Comparison of ENCODE assay signal across 8 cellular contexts in genomic region chr11:117907276-117908110, GRCh38. TPM values are rescaled to one million over a fixed set of nuclear protein-coding genes. Genes with fewer than 3 reads are reported as not detected.
A peak's percentile ranks its signal among the peaks of the same experiment; 100 is the strongest.
DNase-seq lines count a peak whose midpoint lies in the region; FAIRE-seq and TF ChIP-seq lines count a peak whose summit lies in the region.

No MANE protein-coding gene starts in this region.

- POLR2A ChIA-PET in activated CD4-positive, alpha-beta memory T cell treated with anti-CD3 and anti-CD28 coated beads, Interleukin-2, amount 10 ng/mL, durations not matched to agents 7 days and 5 days (lab: Charles Lee): interaction anchor here (1.0 kb wide), 3 partner anchors 10 to 79 kb away, joined by 3 to 4 read pairs (median 3); partner anchors contain the start of gene IL10RA
- POLR2A ChIA-PET in H1 (lab: Charles Lee; ENCODE audit: partially characterized antibody): interaction anchor here (1.0 kb wide), 1 partner anchor 31 kb away, joined by 3 read pairs; the partner anchor contains the start of gene FXYD6

- H3K4me3 Mint-ChIP-seq in CD14-positive monocyte (peak overlapping the region; percentile 59), HFFc6 (0 out of 2 replicates have a peak overlapping the region, but pooled peaks have one; percentile 13)
- H3K4me3 Mint-ChIP-seq in activated CD4-positive, alpha-beta memory T cell treated with anti-CD3 and anti-CD28 coated beads, Interleukin-2, amount 10 ng/mL, durations not matched to agents 7 days and 5 days: peak overlapping the region; percentile 48

- no peak overlapping the region for H3K23ac ChIP-seq in H1 (ENCODE audit: insufficient read length)

- peak overlapping the region; percentile 9 for H4K91ac ChIP-seq in H1 (replicated peaks; ENCODE audit: insufficient read length, low read length)

- no peak overlapping the region for H4K8ac ChIP-seq in H1 (ENCODE audit: extremely low read depth, insufficient read depth, low read length)

- peak overlapping the region; percentile 2 to 34 (median 12); a peak in 4 of 8 replicates for H3K4me3 ChIP-seq in H1 (ENCODE audit: extremely low read depth in 1 of 4, insufficient read depth in 2 of 4, low read depth in 3 of 4, low read length in 4 of 4)

- no peaks in the 10 kb centered on the region for H3K79me1 ChIP-seq in H1 (ENCODE audit: low read depth, low read length)

- H3K27ac Mint-ChIP-seq in CD14-positive monocyte (peak overlapping the region; percentile 72 to 88 (median 85)), HFFc6 (no peak overlapping the region; the same call in 1 of the 2 replicates)
- peak overlapping the region; percentile 50 for H3K27ac Mint-ChIP-seq in activated CD4-positive, alpha-beta memory T cell treated with anti-CD3 and anti-CD28 coated beads, Interleukin-2, amount 10 ng/mL, durations not matched to agents 7 days and 5 days

- peak overlapping the region; percentile 8; the same call in 1 of the 2 replicates for H2BK5ac ChIP-seq in H1 (ENCODE audit: low read depth, low read length)

- 0 out of 2 replicates have a peak overlapping the region, but pooled peaks have one; percentile 43 for H2AFZ ChIP-seq in H1 (ENCODE audit: low read length)

- WGBS in H1 (ENCODE audit: extremely low coverage in 1 of 2, insufficient coverage in 1 of 2, insufficient read length in 1 of 2, insufficient replicate concordance in 2 of 2, low coverage in 1 of 2, low lambda C conversion rate in 2 of 2, missing lambda C conversion rate in 1 of 2), 2 experiments: 37% methylated on average over 24 of the region's 24 CpGs; no CpG with 5 or more reads in 1 of the 2 experiments

- H3K14ac ChIP-seq in H1 (ENCODE audit: insufficient read length): no peak overlapping the region

- no peaks in the 10 kb centered on the region for H3K36me3 ChIP-seq in H1 (ENCODE audit: control insufficient read depth in 2 of 4, insufficient read depth in 4 of 4, low read length in 3 of 4)

- H2AK5ac ChIP-seq in H1 (ENCODE audit: low read depth, low read length): peak overlapping the region; percentile 72; the same call in 1 of the 2 replicates

- TF ChIP-seq CTCF in CD14-positive monocyte (IDR thresholded peaks at IDR 0.05) (no peak), HFFc6 (IDR thresholded peaks at IDR 0.05) (no peak), H1 (IDR thresholded peaks at IDR 0.05; ENCODE audit: control extremely low read depth in 1 of 3, insufficient read depth in 1 of 3, low read depth in 1 of 3, low read length in 3 of 3) (no peak)

- no peaks in the 10 kb centered on the region for H4K20me1 ChIP-seq in H1 (replicated peaks in 1 of 2; ENCODE audit: control insufficient read depth in 1 of 2, insufficient read depth in 2 of 2, low read length in 2 of 2)

- TF ChIP-seq EP300 in H1 (IDR thresholded peaks at IDR 0.05; ENCODE audit: borderline replicate concordance in 1 of 2, low read depth in 2 of 2, low read length in 2 of 2): no peak

- peaks cover 3% of the 10 kb centered on the region; the same call in 1 of the 2 replicates for H3K23me2 ChIP-seq in H1 (ENCODE audit: low read depth, low read length)

- no peak overlapping the region for H2BK120ac ChIP-seq in H1 (replicated peaks; ENCODE audit: low read depth, low read length)

- no peak overlapping the region for H3K4ac ChIP-seq in H1 (replicated peaks; ENCODE audit: insufficient read length, low read depth, low read length)

- H3K27me3 Mint-ChIP-seq in CD14-positive monocyte (ENCODE audit: low read depth in 3 of 3) (peaks cover 1 to 4% (median 4%) of the 10 kb centered on the region in 3 donors), HFFc6 (ENCODE audit: insufficient read depth) (peaks cover 24% of the 10 kb centered on the region)
- H3K27me3 Mint-ChIP-seq in activated CD4-positive, alpha-beta memory T cell treated with anti-CD3 and anti-CD28 coated beads, Interleukin-2, amount 10 ng/mL, durations not matched to agents 7 days and 5 days: peaks cover under 1% of the 10 kb centered on the region

- TF ChIP-seq RAD21 in H1 (IDR thresholded peaks at IDR 0.05 in 1 of 2, conservative IDR thresholded peaks at IDR 0.05 in 1 of 2; ENCODE audit: low read depth in 2 of 2, low read length in 2 of 2): no peak

- H3K9ac ChIP-seq in H1 (replicated peaks in 1 of 4; ENCODE audit: extremely low read depth in 1 of 4, low read depth in 3 of 4, low read length in 3 of 4): no peak overlapping the region

- no peak overlapping the region for H3K56ac ChIP-seq in H1 (replicated peaks; ENCODE audit: insufficient read length, low read depth, low read length)

- H2BK12ac ChIP-seq in H1 (ENCODE audit: low read depth, low read length): peak overlapping the region; percentile 51

- peak overlapping the region; percentile 63 to 66 for H3K4me2 ChIP-seq in H1 (ENCODE audit: insufficient read depth in 1 of 2, low read depth in 2 of 2, low read length in 2 of 2)

- H3K4me1 Mint-ChIP-seq in CD14-positive monocyte: peaks cover 16% of the 10 kb centered on the region
- peaks cover 11% of the 10 kb centered on the region for H3K4me1 Mint-ChIP-seq in HFFc6 (ENCODE audit: low read depth)
- H3K4me1 Mint-ChIP-seq in activated CD4-positive, alpha-beta memory T cell treated with anti-CD3 and anti-CD28 coated beads, Interleukin-2, amount 10 ng/mL, durations not matched to agents 7 days and 5 days: peaks cover 12% of the 10 kb centered on the region

- H3K18ac ChIP-seq in H1 (ENCODE audit: extremely low read depth, low read length): no peak overlapping the region; the same call in 1 of the 2 replicates

- peaks cover 0 to 12% (median 3%) of the 10 kb centered on the region in 4 experiments; a peak in 5 of 7 replicates for H3K4me1 ChIP-seq in H1 (replicated peaks in 1 of 4; ENCODE audit: control insufficient read depth in 3 of 4, insufficient read depth in 4 of 4, low read length in 3 of 4)

- no peaks in the 10 kb centered on the region for H3K27me3 ChIP-seq in H1 (replicated peaks in 1 of 4; ENCODE audit: control insufficient read depth in 3 of 4, extremely low read depth in 1 of 4, insufficient read depth in 3 of 4, low read length in 3 of 4)

- no peaks in the 10 kb centered on the region for H3K9me3 ChIP-seq in H1 (ENCODE audit: insufficient read depth in 2 of 2, low read depth in 1 of 2, low read length in 1 of 2)

- TF ChIP-seq POLR2A in H1 (IDR thresholded peaks at IDR 0.05; ENCODE audit: control extremely low read depth in 1 of 2, low read depth in 2 of 2, low read length in 2 of 2): no peak

- no peak overlapping the region for H2BK15ac ChIP-seq in H1 (ENCODE audit: low read length)

- no peak for FAIRE-seq in H1 (lab: Jason Lieb, UNC)

- no peak overlapping the region for H2BK20ac ChIP-seq in H1 (ENCODE audit: low read length)

- H3K36me3 Mint-ChIP-seq in CD14-positive monocyte (peaks cover 0 to 1% of the 10 kb centered on the region in 2 donors), HFFc6 (ENCODE audit: low read depth) (no peaks in the 10 kb centered on the region)
- H3K36me3 Mint-ChIP-seq in activated CD4-positive, alpha-beta memory T cell treated with anti-CD3 and anti-CD28 coated beads, Interleukin-2, amount 10 ng/mL, durations not matched to agents 7 days and 5 days (ENCODE audit: low read depth): no peaks in the 10 kb centered on the region

- H3K9me3 Mint-ChIP-seq in CD14-positive monocyte (no peaks in the 10 kb centered on the region), HFFc6 (no peaks in the 10 kb centered on the region)
- no peaks in the 10 kb centered on the region for H3K9me3 Mint-ChIP-seq in activated CD4-positive, alpha-beta memory T cell treated with anti-CD3 and anti-CD28 coated beads, Interleukin-2, amount 10 ng/mL, durations not matched to agents 7 days and 5 days

- DNase-seq in CD14-positive monocyte (ENCODE audit: low spot score): peak; percentile 92
- DNase-seq in HFFc6: peak; percentile 90
- DNase-seq in NCI-H774 (lab: John Stamatoyannopoulos, UW): peak; percentile 99
- DNase-seq in activated CD4-positive, alpha-beta memory T cell treated with anti-CD3 and anti-CD28 coated beads, Interleukin-2, amount 10 ng/mL, durations not matched to agents 7 days and 5 days: peak; percentile 82
- DNase-seq in H1 (ENCODE audit: low read depth in 1 of 2, low spot score in 2 of 2): peak; percentile 64 to 92
- peak; percentile 58 for DNase-seq in medulla oblongata (ENCODE audit: extremely low spot score)
- DNase-seq in stimulated activated CD8-positive, alpha-beta memory T cell treated with anti-CD3 and anti-CD28 coated beads, Interleukin-15, amount 100 ng/mL, for 1 hour (ENCODE audit: low read depth): peak; percentile 15
- DNase-seq in cerebellum (ENCODE audit: low spot score): no peak

- H4K5ac ChIP-seq in H1 (ENCODE audit: insufficient read length, low read depth, low read length): no peak overlapping the region

- no peaks in the 10 kb centered on the region for H3K79me2 ChIP-seq in H1 (ENCODE audit: control insufficient read depth in 1 of 2, insufficient read depth in 2 of 2, low read length in 2 of 2)

- intact Hi-C loops in CD14-positive monocyte (cut with micrococcal nuclease): loop anchor here in 1 of 2 donors (10.0 kb wide), 1 partner anchor 53 kb away; no protein-coding TSS in a partner anchor

- H3K27ac ChIP-seq in H1 (ENCODE audit: low read depth, low read length): no peak overlapping the region

- CTCF ChIA-PET in activated CD4-positive, alpha-beta memory T cell treated with anti-CD3 and anti-CD28 coated beads, Interleukin-2, amount 10 ng/mL, durations not matched to agents 7 days and 5 days (lab: Charles Lee): interaction anchor here (1.1 to 2.3 kb wide), 8 partner anchors 12 to 146 kb away, joined by 3 to 19 read pairs (median 6); no protein-coding TSS in a partner anchor
- CTCF ChIA-PET in H1 (lab: Charles Lee; ENCODE audit: partially characterized antibody): interaction anchor here (0.6 to 12.6 kb wide), 29 partner anchors 12 to 298 kb away, joined by 3 to 122 read pairs (median 3); partner anchors contain the start of gene FXYD6

RNA-seq across cellular contexts. Expression of gene TMPRSS13, which starts 21.7 kb away (rescaled TPM):
- polyA plus RNA-seq in CD14-positive monocyte: under 1 TPM; 0.17 to 0.37 TPM
- total RNA-seq in HFFc6 (2021; fragmentation: NEBNext Ultra II Directional; extraction: Animal tissue kit (Norgen Biotek cat#: 25700)): not detected
- 1 to 10 TPM; 1.9 to 2.2 TPM for total RNA-seq in activated CD4-positive, alpha-beta memory T cell treated with anti-CD3 and anti-CD28 coated beads, Interleukin-2, amount 10 ng/mL, durations not matched to agents 7 days and 5 days
- 0.29 and 0.61 TPM in 2 replicates for total RNA-seq in H1 (2021; fragmentation: NEBNext Ultra II Directional; extraction: Animal tissue kit (Norgen Biotek cat#: 25700))
- polyA plus RNA-seq in H1 (2011; rRNA removed): 0.79 and 1.0 TPM in 2 replicates
- 0.88 TPM for polyA plus RNA-seq in H1 (2011; cell fraction: cytosol; rRNA removed)
- 1.5 TPM for polyA plus RNA-seq in H1 (2011; cell fraction: nucleus; rRNA removed)
- polyA plus RNA-seq in H1 (2012, experiment 1 of 2): 0.26 to 0.66 TPM (median 0.36 TPM) in 4 replicates
- 0.52 TPM for polyA plus RNA-seq in H1 (2012, experiment 2 of 2)
- polyA plus RNA-seq in H1 (2013, experiment 1 of 2): 0.32 TPM
- polyA plus RNA-seq in H1 (2013, experiment 2 of 2): 0.40 TPM
- 0.54 and 0.98 TPM in 2 replicates for polyA minus RNA-seq in H1 (2011; rRNA and poly(A)+ RNA removed)
- polyA minus RNA-seq in H1 (2011; cell fraction: cytosol; rRNA and poly(A)+ RNA removed): 0.73 TPM
- 1.3 TPM for polyA minus RNA-seq in H1 (2011; cell fraction: nucleus; rRNA and poly(A)+ RNA removed)
- 0.09 TPM for total RNA-seq in cerebellum

RNA-seq across cellular contexts. Expression of gene FXYD6, which starts 31.0 kb away (rescaled TPM):
- polyA plus RNA-seq in CD14-positive monocyte (10 to 100 TPM; 36.4 to 44.1 TPM), H1 (2011; rRNA removed) (117 and 151 TPM in 2 replicates)
- not detected for total RNA-seq in HFFc6 (2021; fragmentation: NEBNext Ultra II Directional; extraction: Animal tissue kit (Norgen Biotek cat#: 25700))
- total RNA-seq in activated CD4-positive, alpha-beta memory T cell treated with anti-CD3 and anti-CD28 coated beads, Interleukin-2, amount 10 ng/mL, durations not matched to agents 7 days and 5 days: not detected
- 44.6 and 50.0 TPM in 2 replicates for total RNA-seq in H1 (2021; fragmentation: NEBNext Ultra II Directional; extraction: Animal tissue kit (Norgen Biotek cat#: 25700))
- polyA plus RNA-seq in H1 (2011; cell fraction: cytosol; rRNA removed): 117 TPM
- 137 TPM for polyA plus RNA-seq in H1 (2011; cell fraction: nucleus; rRNA removed)
- 45.7 to 68.5 TPM (median 67.3 TPM) in 4 replicates for polyA plus RNA-seq in H1 (2012, experiment 1 of 2)
- polyA plus RNA-seq in H1 (2012, experiment 2 of 2): 67.1 TPM
- polyA plus RNA-seq in H1 (2013, experiment 1 of 2): 51.8 TPM
- polyA plus RNA-seq in H1 (2013, experiment 2 of 2): 57.8 TPM
- 64.2 and 70.4 TPM in 2 replicates for polyA minus RNA-seq in H1 (2011; rRNA and poly(A)+ RNA removed)
- 17.0 TPM for polyA minus RNA-seq in H1 (2011; cell fraction: cytosol; rRNA and poly(A)+ RNA removed)
- polyA minus RNA-seq in H1 (2011; cell fraction: nucleus; rRNA and poly(A)+ RNA removed): 34.0 TPM
- 93.6 TPM for total RNA-seq in cerebellum

Comparison
In these comparisons a context has a peak if more than half of its experiments do, and no peak if none do; other contexts are left out.
1. RNA of gene FXYD6, which starts 31.0 kb away (total RNA-seq): 93.6 TPM in cerebellum (single experiment) and 44.6 to 50.0 TPM in H1; not detected in activated CD4-positive, alpha-beta memory T cell treated with anti-CD3 and anti-CD28 coated beads, Interleukin-2, amount 10 ng/mL, durations not matched to agents 7 days and 5 days and not detected in HFFc6; every median in the first group is over 10 times any median in the second.
2. Peak in every context shown above with its lines, with median percentiles within 50 percentile points of each other: H3K4me3 Mint-ChIP-seq.